20 cellular contexts compared by ENCODE assay signal in genomic region chr5:89302102-89302891, GRCh38.
DNase-seq lines count a peak whose midpoint lies in the region; ATAC-seq, FAIRE-seq and TF ChIP-seq lines count a peak whose summit lies in the region.
"Had no signal": no experiment of that assay in that cellular context is flagged by ENCODE, and none has a peak within 500 bp of the region (broad histone marks: within the 10 kb centered on the region; RNA-seq: fewer than 3 reads in every experiment).

No MANE protein-coding gene starts in this region.

- peak; percentile 17 for ATAC-seq in GM21515 (IDR thresholded peaks at IDR 0.05; ENCODE audit: unreplicated experiment)
- peak; percentile 6 for ATAC-seq in HG03280 (IDR thresholded peaks at IDR 0.05; ENCODE audit: unreplicated experiment)
- ATAC-seq in memory B cell (ENCODE audit: low read depth) = no peak
- ATAC-seq: activated CD8-positive, alpha-beta T cell treated with anti-CD3 and anti-CD28 coated beads, Interleukin-2, amount 10 ng/mL, durations not matched to agents 7 days and 5 days; PC-3; SK-N-SH treated with all-trans-retinoic acid at 6 μM for 48 hours had no signal

- H3K4me1 ChIP-seq in small intestine (ENCODE audit: control insufficient read depth in 2 of 2, insufficient read depth in 1 of 2, low read depth in 1 of 2, low read length in 1 of 2) = no peaks in the 10 kb centered on the region
- H3K4me1 ChIP-seq: stomach had no signal

- no peak overlapping the region for H3K4me3 Mint-ChIP-seq in memory B cell
- H3K4me3 Mint-ChIP-seq: activated CD8-positive, alpha-beta T cell treated with anti-CD3 and anti-CD28 coated beads, Interleukin-2, amount 10 ng/mL, durations not matched to agents 7 days and 5 days; immature natural killer cell had no signal

- H3K27ac ChIP-seq in small intestine (ENCODE audit: low read depth in 1 of 2, low read length in 1 of 2) = peak overlapping the region in 1 of 2 donors; percentile 21

- WGBS in small intestine, 3 donors = 74 to 83% (median 83%) methylated on average over 5 of the region's 5 CpGs

- DNase-seq in GM12892 (ENCODE audit: insufficient read length) (no peak), memory B cell (ENCODE audit: low spot score in 2 of 2) (no peak), NCI-H1436 treated with DMSO at 0.1 percent for 48 hours (lab: John Stamatoyannopoulos, UW) (no peak), NCI-H1694 (lab: John Stamatoyannopoulos, UW) (no peak), small intestine (no peak), NCI-H510A (lab: John Stamatoyannopoulos, UW) (no peak)
- DNase-seq: activated CD8-positive, alpha-beta T cell treated with anti-CD3 and anti-CD28 coated beads, Interleukin-2, amount 10 ng/mL, durations not matched to agents 7 days and 5 days; Calu3; GF-D8; immature natural killer cell; IMR-90; NCI-H1105 treated with DMSO at 0.1 percent for 48 hours; NCI-H446; PC-3; stomach had no signal

- no peaks in the 10 kb centered on the region for H3K27me3 ChIP-seq in small intestine (ENCODE audit: control insufficient read depth in 2 of 2, insufficient read depth in 2 of 2, low read length in 2 of 2)
- H3K27me3 ChIP-seq: stomach had no signal

- no peak overlapping the region for H3K4me3 ChIP-seq in small intestine (ENCODE audit: low read depth in 1 of 2, low read length in 2 of 2)
- H3K4me3 ChIP-seq: stomach had no signal

- H3K9me3 ChIP-seq in small intestine (ENCODE audit: control insufficient read depth, low read depth) = no peaks in the 10 kb centered on the region
- H3K9me3 ChIP-seq: stomach had no signal

- TF ChIP-seq POLR2A in GM12892 (IDR thresholded peaks at IDR 0.05; ENCODE audit: low read depth, low read length) = peak; percentile 48

- FAIRE-seq in GM12892 (lab: Jason Lieb, UNC) (peak; percentile 88), small intestine (lab: Jason Lieb, UNC) (no peak)
- FAIRE-seq: colon had no signal

- no peaks in the 10 kb centered on the region for H3K27me3 Mint-ChIP-seq in memory B cell

- H3K27ac Mint-ChIP-seq in memory B cell = peak overlapping the region; percentile 47
- H3K27ac Mint-ChIP-seq: activated CD8-positive, alpha-beta T cell treated with anti-CD3 and anti-CD28 coated beads, Interleukin-2, amount 10 ng/mL, durations not matched to agents 7 days and 5 days; activated T-helper 2 cell treated with anti-CD3 and anti-CD28 coated beads, Interferon-gamma antibody, Interleukin-2, Interleukin-4, amounts not matched to agents 10 μg/mL and 5 μg/mL and 100 μg/mL, durations not matched to agents 14 hours and 24 hours and 36 hours; immature natural killer cell had no signal

- peaks cover 15% of the 10 kb centered on the region for H3K4me1 Mint-ChIP-seq in memory B cell
- H3K4me1 Mint-ChIP-seq: immature natural killer cell had no signal

- no peaks in the 10 kb centered on the region for H3K36me3 Mint-ChIP-seq in memory B cell
- H3K36me3 Mint-ChIP-seq: immature natural killer cell had no signal

- H3K9me3 Mint-ChIP-seq in memory B cell = no peaks in the 10 kb centered on the region
- H3K9me3 Mint-ChIP-seq: activated T-helper 2 cell treated with anti-CD3 and anti-CD28 coated beads, Interferon-gamma antibody, Interleukin-2, Interleukin-4, amounts not matched to agents 10 μg/mL and 5 μg/mL and 100 μg/mL, durations not matched to agents 14 hours and 24 hours and 36 hours; immature natural killer cell had no signal

- no peaks in the 10 kb centered on the region for H3K36me3 ChIP-seq in small intestine (ENCODE audit: control insufficient read depth in 2 of 2, insufficient read depth in 2 of 2, low read length in 2 of 2)
- H3K36me3 ChIP-seq: stomach had no signal
